Comparison of ENCODE assay signal across 15 cellular contexts in the genomic region with DNA sequence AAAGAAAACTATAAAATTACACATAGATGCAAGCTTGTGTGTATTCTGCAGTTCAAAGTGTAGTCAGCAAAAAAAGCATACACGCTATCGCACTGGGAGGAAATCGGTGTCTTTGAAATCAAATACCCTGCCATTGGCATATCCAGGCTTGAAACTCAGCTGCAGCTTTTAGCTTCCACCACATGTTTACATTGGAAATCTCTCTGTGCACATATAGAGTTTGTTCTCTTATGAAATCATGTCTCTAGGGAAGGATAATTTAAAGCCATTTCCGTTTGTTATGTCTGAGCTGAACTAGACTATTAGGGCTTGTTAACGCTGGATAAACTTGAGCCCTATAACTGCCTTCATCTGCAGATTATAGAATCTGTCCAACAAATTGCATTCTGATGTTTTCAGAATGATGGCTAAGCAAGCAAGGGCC.
DNase-seq lines count a peak whose midpoint lies in the region; ATAC-seq and TF ChIP-seq lines count a peak whose summit lies in the region.
"Had no signal": no experiment of that assay in that cellular context is flagged by ENCODE, and none has a peak within 500 bp of the region (broad histone marks: within the 10 kb centered on the region; RNA-seq: fewer than 3 reads in every experiment).

No MANE protein-coding gene starts in this region.

- H3K27ac ChIP-seq in adrenal gland, result no peak overlapping the region
- H3K27ac ChIP-seq: right atrium auricular region had no signal

- no peaks in the 10 kb centered on the region for H3K4me1 Mint-ChIP-seq in activated naive CD8-positive, alpha-beta T cell treated with anti-CD3 and anti-CD28 coated beads, Interleukin-2, amount 50 U/mL, for 24 hours

- TF ChIP-seq CTCF in LNCaP clone FGC (IDR thresholded peaks at IDR 0.05; ENCODE audit: control insufficient read depth, extremely low read depth, insufficient read depth) (no peak), epithelial cell of esophagus (IDR thresholded peaks at IDR 0.05; ENCODE audit: insufficient read depth, low read depth, low read length, missing control alignments) (no peak), adrenal gland (IDR thresholded peaks at IDR 0.05) (no peak)

- peak; percentile 35 for DNase-seq in LNCaP clone FGC (ENCODE audit: low read depth)
- DNase-seq in NCI-H69 (lab: John Stamatoyannopoulos, UW), result peak; percentile 96
- peak; percentile 16 for DNase-seq in epithelial cell of esophagus (ENCODE audit: low read depth)
- peak; percentile 94 for DNase-seq in skeletal muscle cell (ENCODE audit: low read depth)
- no peak for DNase-seq in activated naive CD4-positive, alpha-beta T cell treated with anti-CD3 and anti-CD28 coated beads, Interleukin-2, amount 50 U/mL, for 72 hours (ENCODE audit: low spot score in 2 of 2)
- DNase-seq in activated naive CD8-positive, alpha-beta T cell treated with anti-CD3 and anti-CD28 coated beads, Interleukin-2, amount 50 U/mL, for 24 hours, result no peak
- DNase-seq in adrenal gland, result no peak
- DNase-seq in NCI-H82 (lab: John Stamatoyannopoulos, UW), result no peak
- DNase-seq: activated T-cell treated with anti-CD3 and anti-CD28 coated beads, Interleukin-2, amount 50 U/mL, for 1 hour; CD4-positive, alpha-beta T cell; kidney glomerular epithelial cell; NK-92 treated with Interleukin-12 subunit alpha and Interleukin-12 subunit beta, amount 100 ng/mL, for 24 hours had no signal

- H3K36me3 Mint-ChIP-seq in activated naive CD4-positive, alpha-beta T cell treated with anti-CD3 and anti-CD28 coated beads, Interleukin-2, amount 50 U/mL, for 72 hours, result peaks cover 0 to 11% of the 10 kb centered on the region in 2 donors
- H3K36me3 Mint-ChIP-seq in activated naive CD8-positive, alpha-beta T cell treated with anti-CD3 and anti-CD28 coated beads, Interleukin-2, amount 50 U/mL, for 24 hours (ENCODE audit: low read depth), result peaks cover 6% of the 10 kb centered on the region

- intact Hi-C loops in adrenal gland (cut with DNase I), result no loop called here

- no peak for ATAC-seq in activated naive CD4-positive, alpha-beta T cell treated with anti-CD3 and anti-CD28 coated beads, Interleukin-2, amount 50 U/mL, for 72 hours
- ATAC-seq in activated naive CD8-positive, alpha-beta T cell treated with anti-CD3 and anti-CD28 coated beads, Interleukin-2, amount 50 U/mL, for 24 hours, result no peak
- ATAC-seq: SK-N-SH treated with all-trans-retinoic acid at 6 μM for 48 hours had no signal

- no peaks in the 10 kb centered on the region for H3K9me3 ChIP-seq in adrenal gland (replicated peaks in 1 of 3)
- H3K9me3 ChIP-seq: HAP-1, right atrium auricular region had no signal

- H3K4me1 ChIP-seq in adrenal gland (replicated peaks in 1 of 2), result no peaks in the 10 kb centered on the region
- H3K4me1 ChIP-seq: HAP-1, right atrium auricular region had no signal

- no peaks in the 10 kb centered on the region for H3K27me3 Mint-ChIP-seq in activated naive CD8-positive, alpha-beta T cell treated with anti-CD3 and anti-CD28 coated beads, Interleukin-2, amount 50 U/mL, for 24 hours
- H3K27me3 Mint-ChIP-seq: CD4-positive, alpha-beta T cell had no signal

- TF ChIP-seq POLR2A in adrenal gland (IDR thresholded peaks at IDR 0.05), result no peak

- H3K27me3 ChIP-seq in adrenal gland, result no peaks in the 10 kb centered on the region
- H3K27me3 ChIP-seq: right atrium auricular region had no signal

- no peak overlapping the region for H3K27ac Mint-ChIP-seq in activated naive CD4-positive, alpha-beta T cell treated with anti-CD3 and anti-CD28 coated beads, Interleukin-2, amount 50 U/mL, for 72 hours
- H3K27ac Mint-ChIP-seq in activated naive CD8-positive, alpha-beta T cell treated with anti-CD3 and anti-CD28 coated beads, Interleukin-2, amount 50 U/mL, for 24 hours, result no peak overlapping the region
- H3K27ac Mint-ChIP-seq: CD4-positive, alpha-beta T cell had no signal

- H3K9me3 Mint-ChIP-seq in activated naive CD4-positive, alpha-beta T cell treated with anti-CD3 and anti-CD28 coated beads, Interleukin-2, amount 50 U/mL, for 72 hours, result peaks cover 0 to 10% of the 10 kb centered on the region in 2 donors
- peaks cover 5% of the 10 kb centered on the region for H3K9me3 Mint-ChIP-seq in activated naive CD8-positive, alpha-beta T cell treated with anti-CD3 and anti-CD28 coated beads, Interleukin-2, amount 50 U/mL, for 24 hours
- H3K9me3 Mint-ChIP-seq: CD4-positive, alpha-beta T cell had no signal

- H3K36me3 ChIP-seq in adrenal gland (replicated peaks in 1 of 2), result no peaks in the 10 kb centered on the region
- H3K36me3 ChIP-seq: HAP-1, right atrium auricular region had no signal

- H3K4me3 ChIP-seq in LNCaP clone FGC (ENCODE audit: low read depth, low read length) (no peak overlapping the region), epithelial cell of esophagus (ENCODE audit: low read length) (no peak overlapping the region), skeletal muscle cell (ENCODE audit: low read depth, low read length) (no peak overlapping the region), adrenal gland (no peak overlapping the region)
- H3K4me3 ChIP-seq: HAP-1, right atrium auricular region had no signal

- WGBS in adrenal gland, 4 donors, result 68 to 83% (median 75%) methylated on average over 5 of the region's 5 CpGs

- H3K4me3 Mint-ChIP-seq in activated naive CD8-positive, alpha-beta T cell treated with anti-CD3 and anti-CD28 coated beads, Interleukin-2, amount 50 U/mL, for 24 hours, result no peak overlapping the region
- H3K4me3 Mint-ChIP-seq: CD4-positive, alpha-beta T cell had no signal

Comparison
In these comparisons a context has a peak if more than half of its experiments do, and no peak if none do; other contexts are left out.
1. DNase-seq: peak in LNCaP clone FGC (single experiment), NCI-H69 (single experiment), epithelial cell of esophagus (single experiment) and skeletal muscle cell (single experiment); none in activated naive CD4-positive, alpha-beta T cell treated with anti-CD3 and anti-CD28 coated beads, Interleukin-2, amount 50 U/mL, for 72 hours (0 of 2), activated naive CD8-positive, alpha-beta T cell treated with anti-CD3 and anti-CD28 coated beads, Interleukin-2, amount 50 U/mL, for 24 hours (single experiment), adrenal gland (0 of 7) and NCI-H82 (single experiment).